24 cellular contexts compared by ENCODE assay signal in the genomic region with DNA sequence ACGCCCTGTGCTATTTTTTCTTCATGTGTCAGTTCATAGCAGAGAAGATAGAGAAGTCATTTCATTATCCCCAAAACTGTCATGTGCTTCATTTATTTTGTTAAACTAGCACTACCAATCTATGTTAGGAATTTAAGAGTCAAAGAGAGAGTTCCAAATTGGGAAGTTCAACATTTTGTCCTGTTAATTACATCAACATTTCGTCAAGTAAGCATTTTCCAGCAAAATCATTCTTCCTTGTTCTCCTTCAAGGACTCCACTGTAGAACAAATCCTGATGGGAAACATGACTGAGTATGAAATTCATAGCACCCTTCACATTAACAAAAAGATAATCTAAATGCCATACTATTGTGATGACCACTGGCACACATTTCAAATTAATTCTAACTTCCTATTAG.
"Had no signal": no experiment of that assay in that cellular context is flagged by ENCODE, and none has a peak within 500 bp of the region (broad histone marks: within the 10 kb centered on the region; RNA-seq: fewer than 3 reads in every experiment).

No MANE protein-coding gene starts in this region.

- H3K27ac ChIP-seq: ascending aorta, SK-N-MC had no signal

- ATAC-seq: activated CD8-positive, alpha-beta T cell treated with anti-CD3 and anti-CD28 coated beads, Interleukin-2, amount 10 ng/mL, durations not matched to agents 7 days and 5 days; activated naive CD8-positive, alpha-beta T cell treated with anti-CD3 and anti-CD28 coated beads, Interleukin-2, amount 50 U/mL, for 24 hours; body of pancreas; Panc1; Right ventricle myocardium inferior; T-cell had no signal

- H3K36me3 ChIP-seq: ascending aorta had no signal

- H3K4me3 ChIP-seq: ascending aorta, body of pancreas, SK-N-MC had no signal

- H3K9me3 ChIP-seq: ascending aorta, body of pancreas had no signal

- DNase-seq: activated CD4-positive, alpha-beta T cell treated with anti-CD3 and anti-CD28 coated beads for 48 hours; activated CD4-positive, alpha-beta T cell treated with anti-CD3 and anti-CD28 coated beads, Interleukin-2, amount 50 U/mL, for 4 hours; activated CD4-positive, CD25-positive, alpha-beta regulatory T cell treated with anti-CD3 and anti-CD28 coated beads, Interleukin-2, amount 50 U/mL, for 72 hours; activated CD8-positive, alpha-beta memory T cell treated with anti-CD3 and anti-CD28 coated beads, Interleukin-2, amount 50 U/mL, for 48 hours; activated CD8-positive, alpha-beta T cell treated with anti-CD3 and anti-CD28 coated beads, Interleukin-2, amount 10 ng/mL, durations not matched to agents 7 days and 5 days; activated naive CD8-positive, alpha-beta T cell treated with anti-CD3 and anti-CD28 coated beads, Interleukin-2, amount 50 U/mL, for 24 hours; activated T-cell treated with anti-CD3 and anti-CD28 coated beads, Interleukin-2, amount 50 U/mL, for 1 hour; amniotic stem cell; body of pancreas; Karpas-422; NCI-H1105 treated with DMSO at 0.1 percent for 48 hours; NCI-H1436 treated with DMSO at 0.1 percent for 48 hours; NCI-H187; NCI-H2081; NCI-H510A treated with DMSO at 0.1 percent for 48 hours; NK-92 treated with Interleukin-12 subunit alpha and Interleukin-12 subunit beta, amount 100 ng/mL, for 24 hours; RPMI8226; T-cell; T-helper 2 cell; T1000 had no signal

- H3K27me3 ChIP-seq: ascending aorta, body of pancreas had no signal
